In the genomic region with DNA sequence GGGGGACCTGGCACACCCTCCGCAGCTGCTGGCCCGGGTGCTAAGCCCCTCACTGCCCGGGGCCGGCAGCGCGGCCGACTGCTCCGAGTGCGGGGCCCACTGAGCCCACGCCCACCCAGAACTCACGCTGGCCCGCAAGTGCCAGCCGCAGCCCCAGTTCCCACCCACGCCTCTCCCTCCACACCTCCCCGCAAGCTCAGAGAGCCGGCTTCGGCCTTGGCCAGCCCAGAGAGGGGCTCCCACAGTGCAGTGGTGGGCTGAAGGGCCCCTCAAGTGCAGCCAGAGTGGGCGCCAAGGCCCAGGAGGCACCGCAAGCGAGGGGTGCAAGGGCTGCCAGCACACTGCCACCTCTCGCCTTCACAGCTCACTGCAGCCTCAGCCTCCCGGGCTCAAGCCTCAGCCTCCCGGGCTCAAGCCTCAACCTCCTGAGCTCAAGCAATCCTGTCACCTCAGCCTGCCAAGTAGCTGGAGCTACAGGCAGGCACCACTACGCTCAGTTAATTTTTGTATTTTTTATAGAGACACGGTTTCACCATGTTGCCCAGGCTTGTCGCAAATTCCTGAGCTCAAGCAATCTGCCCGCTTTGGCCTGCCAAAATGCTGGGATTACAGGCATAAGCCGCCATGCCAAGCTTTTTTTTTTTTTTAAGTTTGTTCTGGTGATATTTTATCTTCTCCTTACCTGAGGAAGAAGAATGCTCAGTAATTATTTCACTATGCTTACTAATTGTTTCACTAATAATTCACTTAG, we compare ENCODE assay signal across 27 cellular contexts.
"Had no signal": no experiment of that assay in that cellular context is flagged by ENCODE, and none has a peak within 500 bp of the region (broad histone marks: within the 10 kb centered on the region; RNA-seq: fewer than 3 reads in every experiment).

No MANE protein-coding gene starts in this region.

- DNase-seq: cortex of kidney; dorsolateral prefrontal cortex; effector CD8-positive, alpha-beta T cell; esophagus squamous epithelium; foreskin fibroblast; immature natural killer cell; kidney; left cardiac atrium; left ventricle myocardium inferior; lower lobe of right lung; mesendoderm; naive B cell; occipital lobe; spleen; stimulated activated CD4-positive, alpha-beta T cell treated with anti-CD3 and anti-CD28 coated beads, Interleukin-15, amount 100 ng/mL, for 24 hours; stimulated activated CD4-positive, alpha-beta T cell treated with anti-CD3 and anti-CD28 coated beads, Interleukin-1b, Interleukin-23, amount 100 ng/mL, for 48 hours; stimulated activated CD4-positive, alpha-beta T cell treated with anti-CD3 and anti-CD28 coated beads, Interleukin-4, amount 100 ng/mL, for 4 hours; stimulated activated naive CD4-positive, alpha-beta T cell; stomach; substantia nigra; thyroid gland; uterus had no signal

- H3K36me3 Mint-ChIP-seq: immature natural killer cell, naive B cell, type B pancreatic cell had no signal

- H3K27me3 Mint-ChIP-seq: naive B cell, progenitor cell of endocrine pancreas had no signal

- H3K4me1 Mint-ChIP-seq: immature natural killer cell, naive B cell, nephron had no signal

- H3K27me3 ChIP-seq: dorsolateral prefrontal cortex, esophagus squamous epithelium, pancreas, spleen, stomach, thyroid gland, uterus had no signal

- H3K4me3 Mint-ChIP-seq: immature natural killer cell, naive B cell, type B pancreatic cell had no signal

- H3K27ac ChIP-seq: dorsolateral prefrontal cortex, left ventricle myocardium inferior, lower lobe of right lung, pancreas, spleen, stomach, thyroid gland, uterus had no signal

- H3K4me3 ChIP-seq: dorsolateral prefrontal cortex, esophagus squamous epithelium, left ventricle myocardium inferior, lower lobe of right lung, pancreas, spleen, stomach, thyroid gland, uterus had no signal

- H3K27ac Mint-ChIP-seq: immature natural killer cell, naive B cell, nephron, progenitor cell of endocrine pancreas, type B pancreatic cell had no signal

- H3K9me3 Mint-ChIP-seq: immature natural killer cell, naive B cell, nephron, type B pancreatic cell had no signal

- H3K4me1 ChIP-seq: left ventricle myocardium inferior, lower lobe of right lung, pancreas, spleen, uterus had no signal

- H3K36me3 ChIP-seq: esophagus squamous epithelium, left ventricle myocardium inferior, lower lobe of right lung, pancreas, spleen, stomach, thyroid gland, uterus had no signal

- H3K9me3 ChIP-seq: esophagus squamous epithelium, left ventricle myocardium inferior, lower lobe of right lung, pancreas, stomach, thyroid gland, uterus had no signal

- ATAC-seq: left cardiac atrium, lower lobe of right lung, pancreas, sciatic nerve had no signal
